In genomic region chr5:159975462-159976019, GRCh38 we compare ENCODE assay signal across 9 cellular contexts. TPM values are rescaled to one million over a fixed set of nuclear protein-coding genes. Genes with fewer than 3 reads are reported as not detected.
DNase-seq lines count a peak whose midpoint lies in the region; ATAC-seq and TF ChIP-seq lines count a peak whose summit lies in the region.
"Had no signal": no experiment of that assay in that cellular context is flagged by ENCODE, and none has a peak within 500 bp of the region (broad histone marks: within the 10 kb centered on the region; RNA-seq: fewer than 3 reads in every experiment).

No MANE protein-coding gene starts in this region.

- CTCF ChIA-PET in Calu3 (lab: Charles Lee) = interaction anchor here (0.6 to 1.3 kb wide), 2 partner anchors 534 to 679 kb away, joined by 3 to 4 read pairs; no protein-coding TSS in a partner anchor

- no peak overlapping the region for H3K23ac ChIP-seq in mesendoderm (ENCODE audit: low read length)

- H3K4me2 ChIP-seq in mesendoderm (ENCODE audit: low read length) = no peak overlapping the region

- H3K18ac ChIP-seq in mesendoderm (ENCODE audit: low read length) = no peak overlapping the region

- no peaks in the 10 kb centered on the region for H3K4me1 ChIP-seq in mesendoderm (ENCODE audit: control insufficient read depth, low read depth, low read length)

- no TSS peak for BruUV-seq in Calu3 (replicated peaks; lab: Mats Ljungman, UMichigan)

- H3K4me3 Mint-ChIP-seq in Calu3 (ENCODE audit: low read depth, unreplicated experiment) = no peak overlapping the region

- H3K27me3 Mint-ChIP-seq in Calu3 (ENCODE audit: unreplicated experiment) = peaks cover 33% of the 10 kb centered on the region

- no peak overlapping the region for H3K4ac ChIP-seq in mesendoderm (ENCODE audit: low read depth, low read length)

- peak; percentile 48 for DNase-seq in Calu3
- DNase-seq in MV-4-11 (lab: John Stamatoyannopoulos, UW) = peak; percentile 34
- peak; percentile 92 for DNase-seq in dedifferentiated amniotic fluid mesenchymal stem cell (ENCODE audit: extremely low spot score)
- DNase-seq in mesendoderm = peak; percentile 60
- DNase-seq in activated CD4-positive, CD25-positive, alpha-beta regulatory T cell (lab: John Stamatoyannopoulos, UW) = no peak
- DNase-seq in NCI-H146 (lab: John Stamatoyannopoulos, UW) = no peak
- DNase-seq: NCI-H1092 treated with DMSO at 0.1 percent for 48 hours had no signal

- H4K8ac ChIP-seq in mesendoderm (ENCODE audit: low read depth, low read length) = no peak overlapping the region

- H3K27me3 ChIP-seq in mesendoderm (ENCODE audit: insufficient read depth, low read length, poor library complexity) = peaks cover 16% of the 10 kb centered on the region

- no peak overlapping the region for H2BK120ac ChIP-seq in mesendoderm (ENCODE audit: low read depth, low read length)

- H3K4me3 ChIP-seq in mesendoderm (ENCODE audit: low read length) = no peak overlapping the region

- H2BK5ac ChIP-seq in mesendoderm (ENCODE audit: low read length) = no peak overlapping the region

- intact Hi-C loops in Calu3 (cut with micrococcal nuclease; ENCODE audit: unreplicated experiment) = no loop called here

- H4K5ac ChIP-seq in mesendoderm (ENCODE audit: low read length) = no peak overlapping the region

- H2BK15ac ChIP-seq in mesendoderm (replicated peaks; ENCODE audit: low read depth) = no peak overlapping the region

- no peak overlapping the region for H3K56ac ChIP-seq in mesendoderm (ENCODE audit: low read length)

- ATAC-seq in HG03039 (IDR thresholded peaks at IDR 0.05; ENCODE audit: unreplicated experiment) (no peak), HG03159 (IDR thresholded peaks at IDR 0.05; ENCODE audit: unreplicated experiment) (no peak)

- peak; percentile 36 for TF ChIP-seq CTCF in Calu3 (IDR thresholded peaks at IDR 0.05; ENCODE audit: unreplicated experiment)

- H3K9me3 Mint-ChIP-seq in Calu3 (ENCODE audit: low read depth, unreplicated experiment) = no peaks in the 10 kb centered on the region

- no peak overlapping the region for H3K27ac Mint-ChIP-seq in Calu3 (ENCODE audit: unreplicated experiment)

- no peaks in the 10 kb centered on the region for H3K79me1 ChIP-seq in mesendoderm (ENCODE audit: low read length)

- no CpG with 5 or more reads among the region's 2 CpGs for WGBS in mesendoderm (ENCODE audit: extremely low coverage, insufficient coverage, low lambda C conversion rate)

- no peak overlapping the region for H3K27ac ChIP-seq in mesendoderm (ENCODE audit: low read depth, low read length)

- peaks cover 4% of the 10 kb centered on the region for H3K36me3 Mint-ChIP-seq in Calu3 (ENCODE audit: insufficient read depth, unreplicated experiment)

- H3K4me1 Mint-ChIP-seq in Calu3 (ENCODE audit: low read depth, unreplicated experiment) = peaks cover 32% of the 10 kb centered on the region

- H3K9ac ChIP-seq in mesendoderm (ENCODE audit: low read length) = no peak overlapping the region

- no peaks in the 10 kb centered on the region for H3K79me2 ChIP-seq in mesendoderm (ENCODE audit: control insufficient read depth, insufficient read depth, low read length)

- no peaks in the 10 kb centered on the region for H3K36me3 ChIP-seq in mesendoderm (ENCODE audit: control insufficient read depth, insufficient read depth, low read length)

- H2AK5ac ChIP-seq in mesendoderm (ENCODE audit: low read length) = no peak overlapping the region

RNA-seq across cellular contexts. Expression of gene TTC1, which starts 33.4 kb away (rescaled TPM):
- 66.4 and 70.6 TPM in 2 replicates for total RNA-seq in Calu3 (2022)
- 96.8 TPM for polyA plus RNA-seq in mesendoderm (2013, experiment 1 of 2)
- polyA plus RNA-seq in mesendoderm (2013, experiment 2 of 2) = 98.8 TPM

RNA-seq across cellular contexts. Expression of gene ADRA1B, which starts 59.3 kb away (rescaled TPM):
- 3.7 and 10.9 TPM in 2 replicates for total RNA-seq in Calu3 (2022)
- polyA plus RNA-seq in mesendoderm (2013, experiment 1 of 2) = 0.08 TPM
- polyA plus RNA-seq in mesendoderm (2013, experiment 2 of 2) = 0.10 TPM

Comparison
In these comparisons a context has a peak if more than half of its experiments do, and no peak if none do; other contexts are left out.
1. DNase-seq: peak in Calu3 (single experiment), MV-4-11 (single experiment), dedifferentiated amniotic fluid mesenchymal stem cell (single experiment) and mesendoderm (single experiment); none in activated CD4-positive, CD25-positive, alpha-beta regulatory T cell (0 of 4) and NCI-H146 (single experiment).